In the genomic region with DNA sequence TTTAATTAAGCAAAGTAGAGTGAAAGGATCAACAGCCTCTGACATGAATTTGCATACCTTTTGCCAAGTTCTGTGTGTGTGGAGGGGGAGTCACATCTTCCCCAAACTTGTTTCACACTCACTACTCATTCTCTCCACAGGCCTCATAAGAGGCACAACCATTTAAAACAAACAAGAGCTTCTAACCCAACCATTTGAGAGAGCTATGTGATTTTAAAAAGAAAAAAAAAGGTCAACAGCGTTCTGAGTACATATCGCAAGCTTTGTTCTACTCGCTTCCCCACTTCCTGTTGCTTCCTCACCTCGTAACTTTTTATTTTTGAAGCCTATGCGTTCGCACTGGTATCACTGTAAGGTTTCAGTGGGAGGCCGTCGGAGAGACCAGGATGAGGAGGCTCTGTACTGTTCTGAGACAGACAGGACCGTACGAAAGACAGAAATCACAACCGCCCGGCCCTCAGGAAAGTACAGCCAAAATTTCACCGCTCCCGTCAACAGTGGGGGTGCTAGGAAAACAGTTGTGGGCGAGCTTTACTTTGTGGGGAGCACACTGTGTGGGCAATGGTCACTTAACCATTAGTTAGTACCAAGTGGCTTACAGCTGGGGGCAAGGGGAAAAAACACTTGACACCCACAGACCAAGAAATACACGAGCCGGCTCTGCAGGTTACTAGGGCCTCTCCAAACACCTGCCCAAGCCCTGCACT, we compare ENCODE assay signal across 8 cellular contexts.
DNase-seq lines count a peak whose midpoint lies in the region; ATAC-seq and TF ChIP-seq lines count a peak whose summit lies in the region.

No MANE protein-coding gene starts in this region.

- no peaks in the 10 kb centered on the region for H3K9me3 Mint-ChIP-seq in GM23338

- H3K4me3 Mint-ChIP-seq in GM23338: no peak overlapping the region

- H3K4me2 ChIP-seq in GM23338: 0 out of 2 replicates have a peak overlapping the region, but pooled peaks have one; percentile 1

- intact Hi-C loops in posterior vena cava (cut with DNase I): no loop called here

- no peaks in the 10 kb centered on the region; the same call in 1 of the 2 replicates for H3K9me2 ChIP-seq in GM23338 (ENCODE audit: insufficient read depth)

- H3K79me2 ChIP-seq in GM23338 (replicated peaks; ENCODE audit: insufficient read depth): peaks cover 100% of the 10 kb centered on the region

- no peaks in the 10 kb centered on the region for H3K27me3 ChIP-seq in GM23338 (ENCODE audit: insufficient read depth)

- peaks cover 84% of the 10 kb centered on the region for H4K20me1 ChIP-seq in GM23338 (replicated peaks; ENCODE audit: insufficient read depth)

- H3F3A ChIP-seq in GM23338 (replicated peaks; ENCODE audit: low read depth): no peaks in the 10 kb centered on the region

- 0 out of 2 replicates have a peak overlapping the region, but pooled peaks have one; percentile 12 for H3K27ac ChIP-seq in GM23338 (ENCODE audit: low read depth)
- H3K27ac ChIP-seq in coronary artery: peak overlapping the region in 1 of 2 donors; percentile 2

- no peak for TF ChIP-seq CTCF in GM23338 (conservative IDR thresholded peaks at IDR 0.05; ENCODE audit: low read depth in 2 of 2)
- no peak for TF ChIP-seq CTCF in coronary artery (IDR thresholded peaks at IDR 0.05)

- H3K4me3 ChIP-seq in GM23338: no peak overlapping the region
- H3K4me3 ChIP-seq in coronary artery: no peak overlapping the region

- H3K27me3 Mint-ChIP-seq in GM23338 (ENCODE audit: insufficient read depth, low read depth, poor library complexity): peaks cover 9% of the 10 kb centered on the region

- peaks cover 37% of the 10 kb centered on the region for H3K4me1 ChIP-seq in GM23338 (ENCODE audit: insufficient read depth)

- H3K36me3 ChIP-seq in GM23338 (ENCODE audit: insufficient read depth): no peaks in the 10 kb centered on the region

- DNase-seq in GM23338 (ENCODE audit: low spot score) (no peak), coronary artery (ENCODE audit: low spot score) (peak; percentile 19), NCI-H345 (lab: John Stamatoyannopoulos, UW) (no peak), posterior vena cava (ENCODE audit: low spot score) (no peak), GDM1 (lab: John Stamatoyannopoulos, UW) (no peak)
- DNase-seq in stimulated activated CD8-positive, alpha-beta memory T cell treated with anti-CD3 and anti-CD28 coated beads, Interleukin-7, amount 100 ng/mL, for 48 hours (ENCODE audit: extremely low read depth in 1 of 2, low read depth in 1 of 2): peak; percentile 50 to 75

- H3K4me1 Mint-ChIP-seq in GM23338: peaks cover 67% of the 10 kb centered on the region

- H3K36me3 Mint-ChIP-seq in GM23338 (ENCODE audit: low read depth): peaks cover 5% of the 10 kb centered on the region; the same call in 2 of the 3 replicates

- no peak; the same call in 2 of the 3 replicates for ATAC-seq in GM23338
- peak; percentile 82 for ATAC-seq in activated CD4-positive, CD25-positive, alpha-beta regulatory T cell treated with anti-CD3 and anti-CD28 coated beads, Interleukin-2, amount 50 U/mL, for 24 hours
- ATAC-seq in HG02970 (IDR thresholded peaks at IDR 0.05; ENCODE audit: low FRiP score, unreplicated experiment): no peak

- H2AFZ ChIP-seq in GM23338: no peak overlapping the region

- no peak overlapping the region for H3K27ac Mint-ChIP-seq in GM23338

TF ChIP-seq in GM23338, 12 proteins besides CTCF, POLR2A, EP300 and RAD21:
- TF ChIP-seq, protein P1, sequence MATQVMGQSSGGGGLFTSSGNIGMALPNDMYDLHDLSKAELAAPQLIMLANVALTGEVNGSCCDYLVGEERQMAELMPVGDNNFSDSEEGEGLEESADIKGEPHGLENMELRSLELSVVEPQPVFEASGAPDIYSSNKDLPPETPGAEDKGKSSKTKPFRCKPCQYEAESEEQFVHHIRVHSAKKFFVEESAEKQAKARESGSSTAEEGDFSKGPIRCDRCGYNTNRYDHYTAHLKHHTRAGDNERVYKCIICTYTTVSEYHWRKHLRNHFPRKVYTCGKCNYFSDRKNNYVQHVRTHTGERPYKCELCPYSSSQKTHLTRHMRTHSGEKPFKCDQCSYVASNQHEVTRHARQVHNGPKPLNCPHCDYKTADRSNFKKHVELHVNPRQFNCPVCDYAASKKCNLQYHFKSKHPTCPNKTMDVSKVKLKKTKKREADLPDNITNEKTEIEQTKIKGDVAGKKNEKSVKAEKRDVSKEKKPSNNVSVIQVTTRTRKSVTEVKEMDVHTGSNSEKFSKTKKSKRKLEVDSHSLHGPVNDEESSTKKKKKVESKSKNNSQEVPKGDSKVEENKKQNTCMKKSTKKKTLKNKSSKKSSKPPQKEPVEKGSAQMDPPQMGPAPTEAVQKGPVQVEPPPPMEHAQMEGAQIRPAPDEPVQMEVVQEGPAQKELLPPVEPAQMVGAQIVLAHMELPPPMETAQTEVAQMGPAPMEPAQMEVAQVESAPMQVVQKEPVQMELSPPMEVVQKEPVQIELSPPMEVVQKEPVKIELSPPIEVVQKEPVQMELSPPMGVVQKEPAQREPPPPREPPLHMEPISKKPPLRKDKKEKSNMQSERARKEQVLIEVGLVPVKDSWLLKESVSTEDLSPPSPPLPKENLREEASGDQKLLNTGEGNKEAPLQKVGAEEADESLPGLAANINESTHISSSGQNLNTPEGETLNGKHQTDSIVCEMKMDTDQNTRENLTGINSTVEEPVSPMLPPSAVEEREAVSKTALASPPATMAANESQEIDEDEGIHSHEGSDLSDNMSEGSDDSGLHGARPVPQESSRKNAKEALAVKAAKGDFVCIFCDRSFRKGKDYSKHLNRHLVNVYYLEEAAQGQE (IDR thresholded peaks at IDR 0.05; ENCODE audit: unreplicated experiment): no peak
- TF ChIP-seq EZH2 (IDR thresholded peaks at IDR 0.05; ENCODE audit: low read depth, unreplicated experiment) (no peak), STAT1 (IDR thresholded peaks at IDR 0.05; ENCODE audit: unreplicated experiment) (no peak), ZNF114 (CRISPR knock-in tag; IDR thresholded peaks at IDR 0.05) (no peak), EZH2phosphoT487 (IDR thresholded peaks at IDR 0.05; ENCODE audit: unreplicated experiment) (no peak), NANOG (IDR thresholded peaks at IDR 0.05; ENCODE audit: borderline replicate concordance) (no peak)

Comparison
In these comparisons a context has a peak if more than half of its experiments do, and no peak if none do; other contexts are left out.
1. ATAC-seq: peak in activated CD4-positive, CD25-positive, alpha-beta regulatory T cell treated with anti-CD3 and anti-CD28 coated beads, Interleukin-2, amount 50 U/mL, for 24 hours (2 of 2); none in GM23338 (single experiment) and HG02970 (single experiment).
2. DNase-seq: peak in coronary artery (single experiment) and stimulated activated CD8-positive, alpha-beta memory T cell treated with anti-CD3 and anti-CD28 coated beads, Interleukin-7, amount 100 ng/mL, for 48 hours (2 of 2); none in GM23338 (single experiment), NCI-H345 (single experiment), posterior vena cava (single experiment) and GDM1 (single experiment).